ENCODE assay signal across 18 cellular contexts in the genomic region with DNA sequence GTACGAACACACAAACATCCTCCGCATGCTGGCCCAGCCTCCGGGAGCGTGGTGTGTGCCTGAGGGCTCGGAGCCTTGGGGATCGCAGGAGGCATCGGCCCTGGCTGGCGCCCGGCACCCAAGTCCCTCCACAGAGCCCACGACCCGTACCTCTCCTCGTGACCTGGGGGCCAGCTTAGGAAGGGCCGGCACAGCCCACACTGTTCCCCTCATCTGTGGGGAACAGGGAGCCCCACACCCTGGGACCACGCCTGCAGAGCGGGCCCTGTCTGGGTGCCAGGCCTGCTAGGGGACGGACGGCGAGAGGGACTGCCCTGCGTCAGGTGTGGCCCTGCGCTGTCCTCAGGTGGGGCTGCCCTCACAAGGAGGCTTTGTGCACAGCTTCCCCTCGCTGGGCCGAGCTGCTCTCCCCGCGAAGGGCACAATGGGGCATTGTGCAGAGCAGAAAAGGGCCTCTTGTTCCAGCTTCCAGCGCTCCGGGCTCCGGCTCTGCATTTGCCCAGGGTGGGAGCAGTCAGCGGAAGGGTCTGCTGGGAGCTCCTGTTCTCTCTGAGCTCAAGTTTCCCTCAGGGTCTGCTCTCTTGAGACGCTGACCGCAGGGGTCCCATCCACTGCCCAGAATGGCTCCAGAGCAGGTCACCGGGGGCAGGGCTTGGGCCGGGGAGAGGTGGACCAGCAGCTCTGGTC. TPM values are rescaled to one million over a fixed set of nuclear protein-coding genes. Genes with fewer than 3 reads are reported as not detected.
DNase-seq lines count a peak whose midpoint lies in the region; ATAC-seq, FAIRE-seq and TF ChIP-seq lines count a peak whose summit lies in the region.
"Had no signal": no experiment of that assay in that cellular context is flagged by ENCODE, and none has a peak within 500 bp of the region (broad histone marks: within the 10 kb centered on the region; RNA-seq: fewer than 3 reads in every experiment).

No MANE protein-coding gene starts in this region.

- H2AK5ac ChIP-seq in H1 (ENCODE audit: low read depth, low read length): no peak overlapping the region

- H3K9me3 ChIP-seq in SJCRH30 (replicated peaks) (no peaks in the 10 kb centered on the region), H1 (ENCODE audit: insufficient read depth in 2 of 2, low read depth in 1 of 2, low read length in 1 of 2) (no peaks in the 10 kb centered on the region), PC-3 (ENCODE audit: low read length) (no peaks in the 10 kb centered on the region)

- TF ChIP-seq POLR2A in H1 (IDR thresholded peaks at IDR 0.05; ENCODE audit: control extremely low read depth in 1 of 2, low read depth in 2 of 2, low read length in 2 of 2): no peak

- H2BK15ac ChIP-seq in H1 (ENCODE audit: low read length): no peak overlapping the region

- H4K91ac ChIP-seq in H1 (replicated peaks; ENCODE audit: insufficient read length, low read length): peak overlapping the region; percentile 3

- CTCF ChIA-PET in H1 (lab: Charles Lee; ENCODE audit: partially characterized antibody) (interaction anchor here (0.8 to 1.8 kb wide), 4 partner anchors 9 to 221 kb away, joined by 3 to 5 read pairs (median 3); a partner anchor contains a TSS), PC-3 (lab: Charles Lee) (no interaction called here)

- no peak for TF ChIP-seq EP300 in H1 (IDR thresholded peaks at IDR 0.05; ENCODE audit: borderline replicate concordance in 1 of 2, low read depth in 2 of 2, low read length in 2 of 2)

- peak overlapping the region; percentile 73 to 86 (median 79) for H3K4me3 Mint-ChIP-seq in nephron
- H3K4me3 Mint-ChIP-seq in glutamatergic neuron (ENCODE audit: unreplicated experiment): no peak overlapping the region
- H3K4me3 Mint-ChIP-seq: stimulated activated naive CD8-positive, alpha-beta T cell treated with anti-CD3 and anti-CD28 coated beads, Interleukin-15, amount 100 ng/mL, for 72 hours had no signal

- no peak overlapping the region for H3K4ac ChIP-seq in H1 (replicated peaks; ENCODE audit: insufficient read length, low read depth, low read length)

- TF ChIP-seq CTCF in H1 (IDR thresholded peaks at IDR 0.05; ENCODE audit: control extremely low read depth in 1 of 3, insufficient read depth in 1 of 3, low read depth in 1 of 3, low read length in 3 of 3) (no peak), nephron (IDR thresholded peaks at IDR 0.05; ENCODE audit: unreplicated experiment in 3 of 3) (no peak), glutamatergic neuron (IDR thresholded peaks at IDR 0.05; ENCODE audit: partially characterized antibody, unreplicated experiment) (no peak), PC-3 (conservative IDR thresholded peaks at IDR 0.05; ENCODE audit: low read depth, low read length) (no peak)

- H2BK120ac ChIP-seq in H1 (replicated peaks; ENCODE audit: low read depth, low read length): no peak overlapping the region

- peaks cover 9% of the 10 kb centered on the region for H3K36me3 Mint-ChIP-seq in nephron (ENCODE audit: low read depth)
- H3K36me3 Mint-ChIP-seq in glutamatergic neuron (ENCODE audit: unreplicated experiment): peaks cover 6% of the 10 kb centered on the region
- H3K36me3 Mint-ChIP-seq: activated naive CD8-positive, alpha-beta T cell treated with anti-CD3 and anti-CD28 coated beads, Interleukin-2, amount 10 ng/mL, durations not matched to agents 7 days and 5 days had no signal

- H3K79me1 ChIP-seq in H1 (ENCODE audit: low read depth, low read length): no peaks in the 10 kb centered on the region; the same call in 1 of the 2 replicates

- H3K23ac ChIP-seq in H1 (ENCODE audit: insufficient read length): no peak overlapping the region

- POLR2A ChIA-PET in H1 (lab: Charles Lee; ENCODE audit: partially characterized antibody) (interaction anchor here (1.0 kb wide), 1 partner anchor 10 kb away, joined by 3 read pairs; no protein-coding TSS in a partner anchor), PC-3 (lab: Charles Lee; ENCODE audit: unreplicated experiment) (no interaction called here)

- peaks cover 4% of the 10 kb centered on the region; the same call in 1 of the 2 replicates for H3K23me2 ChIP-seq in H1 (ENCODE audit: low read depth, low read length)

- H3K9me3 Mint-ChIP-seq in nephron: peaks cover 3% of the 10 kb centered on the region
- H3K9me3 Mint-ChIP-seq in glutamatergic neuron (ENCODE audit: unreplicated experiment): peaks cover 12% of the 10 kb centered on the region
- H3K9me3 Mint-ChIP-seq: activated naive CD8-positive, alpha-beta T cell treated with anti-CD3 and anti-CD28 coated beads, Interleukin-2, amount 10 ng/mL, durations not matched to agents 7 days and 5 days; stimulated activated naive CD8-positive, alpha-beta T cell treated with anti-CD3 and anti-CD28 coated beads, Interleukin-15, amount 100 ng/mL, for 72 hours had no signal

- no peak for FAIRE-seq in H1 (lab: Jason Lieb, UNC)
- FAIRE-seq: frontal cortex had no signal

- H3K14ac ChIP-seq in H1 (ENCODE audit: insufficient read length): no peak overlapping the region

- H2BK12ac ChIP-seq in H1 (ENCODE audit: low read depth, low read length): no peak overlapping the region

- intact Hi-C loops in PC-3 (cut with micrococcal nuclease): no loop called here

- H3K27me3 ChIP-seq in SJCRH30: no peaks in the 10 kb centered on the region
- peaks cover 0 to 32% (median 14%) of the 10 kb centered on the region in 4 experiments; a peak in 6 of 7 replicates for H3K27me3 ChIP-seq in H1 (replicated peaks in 1 of 4; ENCODE audit: control insufficient read depth in 3 of 4, extremely low read depth in 1 of 4, insufficient read depth in 3 of 4, low read length in 3 of 4)
- H3K27me3 ChIP-seq in PC-3 (ENCODE audit: low read length): no peaks in the 10 kb centered on the region

- BruUV-seq in PC-3 (replicated peaks; lab: Mats Ljungman, UMichigan): no TSS peak

- H3K27ac ChIP-seq in SJCRH30: no peak overlapping the region
- no peak overlapping the region for H3K27ac ChIP-seq in H1 (ENCODE audit: low read depth, low read length)
- H3K27ac ChIP-seq in substantia nigra (ENCODE audit: low read depth, low read length, poor library complexity, severe bottlenecking): peak overlapping the region; percentile 99
- no peak overlapping the region for H3K27ac ChIP-seq in PC-3 (ENCODE audit: low read length)

- H3K36me3 ChIP-seq in SJCRH30 (peaks cover 4% of the 10 kb centered on the region; the same call in 1 of the 2 replicates), H1 (ENCODE audit: control insufficient read depth in 2 of 4, insufficient read depth in 4 of 4, low read length in 3 of 4) (no peaks in the 10 kb centered on the region), PC-3 (ENCODE audit: low read depth, low read length) (no peaks in the 10 kb centered on the region; the same call in 1 of the 2 replicates)

- H3K4me1 Mint-ChIP-seq in nephron (peaks cover 61% of the 10 kb centered on the region), glutamatergic neuron (ENCODE audit: low read depth, unreplicated experiment) (peaks cover 17% of the 10 kb centered on the region)

- H2BK5ac ChIP-seq in H1 (ENCODE audit: low read depth, low read length): no peak overlapping the region

- no peak for TF ChIP-seq RAD21 in H1 (IDR thresholded peaks at IDR 0.05 in 1 of 2, conservative IDR thresholded peaks at IDR 0.05 in 1 of 2; ENCODE audit: low read depth in 2 of 2, low read length in 2 of 2)

- H3K56ac ChIP-seq in H1 (replicated peaks; ENCODE audit: insufficient read length, low read depth, low read length): no peak overlapping the region

- H3K27me3 Mint-ChIP-seq in nephron (ENCODE audit: low read depth): peaks cover 18% of the 10 kb centered on the region
- peaks cover 9% of the 10 kb centered on the region for H3K27me3 Mint-ChIP-seq in glutamatergic neuron (ENCODE audit: unreplicated experiment)
- H3K27me3 Mint-ChIP-seq: B cell; stimulated activated naive CD8-positive, alpha-beta T cell treated with anti-CD3 and anti-CD28 coated beads, Interleukin-15, amount 100 ng/mL, for 72 hours had no signal

- no peak overlapping the region for H3K9ac ChIP-seq in H1 (replicated peaks in 1 of 4; ENCODE audit: extremely low read depth in 1 of 4, low read depth in 3 of 4, low read length in 3 of 4)
- H3K9ac ChIP-seq in PC-3 (ENCODE audit: low read length): no peak overlapping the region

- H2AFZ ChIP-seq in H1 (ENCODE audit: low read length): no peak overlapping the region
- no peak overlapping the region for H2AFZ ChIP-seq in PC-3 (ENCODE audit: low read length)

- H4K5ac ChIP-seq in H1 (ENCODE audit: insufficient read length, low read depth, low read length): no peak overlapping the region

- H4K8ac ChIP-seq in H1 (ENCODE audit: extremely low read depth, insufficient read depth, low read length): no peak overlapping the region

- H3K9me2 ChIP-seq in PC-3 (replicated peaks; ENCODE audit: low read length): no peaks in the 10 kb centered on the region

- H3K18ac ChIP-seq in H1 (ENCODE audit: extremely low read depth, low read length): no peak overlapping the region

- H3K4me1 ChIP-seq in SJCRH30 (peaks cover 56% of the 10 kb centered on the region), H1 (replicated peaks in 1 of 4; ENCODE audit: control insufficient read depth in 3 of 4, insufficient read depth in 4 of 4, low read length in 3 of 4) (peaks cover 0 to 10% (median 6%) of the 10 kb centered on the region in 4 experiments; a peak in 6 of 7 replicates), PC-3 (ENCODE audit: insufficient read depth, low read length) (peaks cover 6% of the 10 kb centered on the region)

- H3K4me3 ChIP-seq in SJCRH30 (no peak overlapping the region), H1 (ENCODE audit: extremely low read depth in 1 of 4, insufficient read depth in 2 of 4, low read depth in 3 of 4, low read length in 4 of 4) (no peak overlapping the region), PC-3 (ENCODE audit: low read length) (no peak overlapping the region)

- H2BK20ac ChIP-seq in H1 (ENCODE audit: low read length): no peak overlapping the region

- ATAC-seq in PC-3: no peak
- ATAC-seq: HCT116; stimulated activated naive CD8-positive, alpha-beta T cell treated with anti-CD3 and anti-CD28 coated beads, Interleukin-15, amount 100 ng/mL, for 72 hours had no signal

- WGBS in H1 (ENCODE audit: extremely low coverage in 1 of 2, insufficient coverage in 1 of 2, insufficient read length in 1 of 2, insufficient replicate concordance in 2 of 2, low coverage in 1 of 2, low lambda C conversion rate in 2 of 2, missing lambda C conversion rate in 1 of 2), 2 experiments: 83% methylated on average over 32 of the region's 32 CpGs; no CpG with 5 or more reads in 1 of the 2 experiments

- H3K4me2 ChIP-seq in H1 (ENCODE audit: insufficient read depth in 1 of 2, low read depth in 2 of 2, low read length in 2 of 2) (no peak overlapping the region), PC-3 (ENCODE audit: low read length) (no peak overlapping the region)

- no peaks in the 10 kb centered on the region for H3F3A ChIP-seq in PC-3 (ENCODE audit: low read length, unreplicated experiment)

- H3K79me2 ChIP-seq in H1 (ENCODE audit: control insufficient read depth in 1 of 2, insufficient read depth in 2 of 2, low read length in 2 of 2) (no peaks in the 10 kb centered on the region), PC-3 (ENCODE audit: low read length) (peaks cover 24% of the 10 kb centered on the region)

- H4K20me1 ChIP-seq in H1 (replicated peaks in 1 of 2; ENCODE audit: control insufficient read depth in 1 of 2, insufficient read depth in 2 of 2, low read length in 2 of 2): no peaks in the 10 kb centered on the region
- no peaks in the 10 kb centered on the region for H4K20me1 ChIP-seq in PC-3 (ENCODE audit: low read length)

- DNase-seq in SJCRH30 (peak; percentile 76 to 84), H1 (ENCODE audit: low read depth in 1 of 2, low spot score in 2 of 2) (no peak), substantia nigra (lab: John Stamatoyannopoulos, UW) (peak; percentile 51 to 97 (median 89)), glutamatergic neuron (no peak), PC-3 (no peak), NCI-H2227 treated with DMSO at 0.1 percent for 48 hours (lab: John Stamatoyannopoulos, UW) (no peak)
- DNase-seq: activated CD4-positive, alpha-beta T cell treated with anti-CD3 and anti-CD28 coated beads for 4 hours; activated naive CD8-positive, alpha-beta T cell treated with anti-CD3 and anti-CD28 coated beads, Interleukin-2, amount 10 ng/mL, durations not matched to agents 7 days and 5 days; activated T-cell treated with anti-CD3 and anti-CD28 coated beads, Interleukin-2, amount 50 U/mL, for 1 hour; cerebellar nuclear complex; NK-92 treated with Interleukin-12 subunit alpha and Interleukin-12 subunit beta, amount 100 ng/mL, for 24 hours; stimulated activated CD4-positive, alpha-beta T cell treated with anti-CD3 and anti-CD28 coated beads, Interleukin-15, amount 100 ng/mL, for 24 hours; stimulated activated naive CD8-positive, alpha-beta T cell treated with anti-CD3 and anti-CD28 coated beads, Interleukin-15, amount 100 ng/mL, for 72 hours; T-helper 9 cell had no signal

- H3K27ac Mint-ChIP-seq in nephron (peak overlapping the region in 2 of 3 experiments; percentile 51 to 93), glutamatergic neuron (ENCODE audit: unreplicated experiment) (no peak overlapping the region)
- H3K27ac Mint-ChIP-seq: activated naive CD8-positive, alpha-beta T cell treated with anti-CD3 and anti-CD28 coated beads, Interleukin-2, amount 10 ng/mL, durations not matched to agents 7 days and 5 days; stimulated activated naive CD8-positive, alpha-beta T cell treated with anti-CD3 and anti-CD28 coated beads, Interleukin-15, amount 100 ng/mL, for 72 hours had no signal

RNA-seq across cellular contexts. Expression of a gene that starts 1.7 kb away (rescaled TPM):
- 2.3 and 2.7 TPM in 2 replicates for total RNA-seq in SJCRH30 (2014; rRNA removed; shearing (Covaris generic))
- total RNA-seq in H1 (2021; fragmentation: NEBNext Ultra II Directional; extraction: Animal tissue kit (Norgen Biotek cat#: 25700)): 3.5 and 5.1 TPM in 2 replicates
- polyA plus RNA-seq in H1 (2011; rRNA removed): 9.0 and 9.1 TPM in 2 replicates
- polyA plus RNA-seq in H1 (2011; cell fraction: cytosol; rRNA removed): 3.9 TPM
- polyA plus RNA-seq in H1 (2011; cell fraction: nucleus; rRNA removed): 13.2 TPM
- polyA plus RNA-seq in H1 (2012, experiment 1 of 2): 3.0 to 6.8 TPM (median 5.8 TPM) in 4 replicates
- 4.3 TPM for polyA plus RNA-seq in H1 (2012, experiment 2 of 2)
- polyA plus RNA-seq in H1 (2013, experiment 1 of 2): 4.6 TPM
- 4.0 TPM for polyA plus RNA-seq in H1 (2013, experiment 2 of 2)
- polyA minus RNA-seq in H1 (2011; rRNA and poly(A)+ RNA removed): 9.2 and 12.6 TPM in 2 replicates
- polyA minus RNA-seq in H1 (2011; cell fraction: cytosol; rRNA and poly(A)+ RNA removed): 2.3 TPM
- 11.4 TPM for polyA minus RNA-seq in H1 (2011; cell fraction: nucleus; rRNA and poly(A)+ RNA removed)
- 17.4 TPM for total RNA-seq in glutamatergic neuron (ENCODE audit: unreplicated experiment)
- total RNA-seq in PC-3 (2014; rRNA removed): 12.9 and 13.5 TPM in 2 replicates

RNA-seq across cellular contexts. Expression of a gene that starts 9.1 kb away (rescaled TPM):
- total RNA-seq in SJCRH30 (2014; rRNA removed; shearing (Covaris generic)): 141 and 144 TPM in 2 replicates
- total RNA-seq in H1 (2021; fragmentation: NEBNext Ultra II Directional; extraction: Animal tissue kit (Norgen Biotek cat#: 25700)): 5.7 and 6.4 TPM in 2 replicates
- polyA plus RNA-seq in H1 (2011; rRNA removed): 2.2 and 4.5 TPM in 2 replicates
- polyA plus RNA-seq in H1 (2011; cell fraction: cytosol; rRNA removed): 3.4 TPM
- polyA plus RNA-seq in H1 (2011; cell fraction: nucleus; rRNA removed): 6.4 TPM
- 2.6 to 3.6 TPM (median 3.4 TPM) in 4 replicates for polyA plus RNA-seq in H1 (2012, experiment 1 of 2)
- polyA plus RNA-seq in H1 (2012, experiment 2 of 2): 3.8 TPM
- polyA plus RNA-seq in H1 (2013, experiment 1 of 2): 4.4 TPM
- 4.6 TPM for polyA plus RNA-seq in H1 (2013, experiment 2 of 2)
- 0.51 and 1.2 TPM in 2 replicates for polyA minus RNA-seq in H1 (2011; rRNA and poly(A)+ RNA removed)
- polyA minus RNA-seq in H1 (2011; cell fraction: cytosol; rRNA and poly(A)+ RNA removed): 1.8 TPM
- polyA minus RNA-seq in H1 (2011; cell fraction: nucleus; rRNA and poly(A)+ RNA removed): 3.5 TPM
- 7.0 TPM for total RNA-seq in glutamatergic neuron (ENCODE audit: unreplicated experiment)
- 0.47 and 0.92 TPM in 2 replicates for total RNA-seq in PC-3 (2014; rRNA removed)

Comparison
In these comparisons a context has a peak if more than half of its experiments do, and no peak if none do; other contexts are left out.
1. DNase-seq: peak in SJCRH30 (2 of 2) and substantia nigra (49 of 49); none in H1 (0 of 2), glutamatergic neuron (single experiment), PC-3 (single experiment) and NCI-H2227 treated with DMSO at 0.1 percent for 48 hours (single experiment).
2. RNA of a gene that starts 9.1 kb away (total RNA-seq): 141 to 144 TPM in SJCRH30; 7.0 TPM in glutamatergic neuron (single experiment), 5.7 to 6.4 TPM in H1 and 0.47 to 0.92 TPM in PC-3; every median in the first group is over 10 times any median in the second.